1 cellular context compared by ENCODE assay signal in the genomic region with DNA sequence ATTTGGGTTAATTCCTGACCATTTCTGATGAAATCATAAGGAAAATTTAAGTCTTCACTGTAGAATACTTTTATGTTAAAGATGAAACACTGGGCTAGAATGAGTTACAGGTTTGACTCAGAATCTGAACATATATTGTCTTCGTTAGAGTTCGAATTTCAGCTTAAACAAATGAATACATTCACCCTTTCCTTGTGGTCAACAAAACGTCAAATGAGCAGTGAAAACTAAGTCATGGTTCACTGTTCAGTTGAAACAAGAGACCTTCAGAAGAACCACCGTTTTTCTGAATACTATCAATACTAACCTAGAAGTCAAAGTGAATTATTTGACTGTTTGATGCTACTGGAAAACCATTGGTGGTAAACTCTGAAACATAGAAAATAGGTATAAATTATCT.
TF ChIP-seq lines count a peak whose summit lies in the region.

No MANE protein-coding gene starts in this region.

TF ChIP-seq in GM12878, 131 proteins besides CTCF, POLR2A, EP300 and RAD21 (continued from another document):
- TF ChIP-seq TCF12 (IDR thresholded peaks at IDR 0.05; ENCODE audit: low read depth, low read length) (no peak), RELA (IDR thresholded peaks at IDR 0.05; ENCODE audit: borderline replicate concordance, partially characterized antibody) (no peak)
